Comparison of ENCODE assay signal across 19 cellular contexts in the genomic region with DNA sequence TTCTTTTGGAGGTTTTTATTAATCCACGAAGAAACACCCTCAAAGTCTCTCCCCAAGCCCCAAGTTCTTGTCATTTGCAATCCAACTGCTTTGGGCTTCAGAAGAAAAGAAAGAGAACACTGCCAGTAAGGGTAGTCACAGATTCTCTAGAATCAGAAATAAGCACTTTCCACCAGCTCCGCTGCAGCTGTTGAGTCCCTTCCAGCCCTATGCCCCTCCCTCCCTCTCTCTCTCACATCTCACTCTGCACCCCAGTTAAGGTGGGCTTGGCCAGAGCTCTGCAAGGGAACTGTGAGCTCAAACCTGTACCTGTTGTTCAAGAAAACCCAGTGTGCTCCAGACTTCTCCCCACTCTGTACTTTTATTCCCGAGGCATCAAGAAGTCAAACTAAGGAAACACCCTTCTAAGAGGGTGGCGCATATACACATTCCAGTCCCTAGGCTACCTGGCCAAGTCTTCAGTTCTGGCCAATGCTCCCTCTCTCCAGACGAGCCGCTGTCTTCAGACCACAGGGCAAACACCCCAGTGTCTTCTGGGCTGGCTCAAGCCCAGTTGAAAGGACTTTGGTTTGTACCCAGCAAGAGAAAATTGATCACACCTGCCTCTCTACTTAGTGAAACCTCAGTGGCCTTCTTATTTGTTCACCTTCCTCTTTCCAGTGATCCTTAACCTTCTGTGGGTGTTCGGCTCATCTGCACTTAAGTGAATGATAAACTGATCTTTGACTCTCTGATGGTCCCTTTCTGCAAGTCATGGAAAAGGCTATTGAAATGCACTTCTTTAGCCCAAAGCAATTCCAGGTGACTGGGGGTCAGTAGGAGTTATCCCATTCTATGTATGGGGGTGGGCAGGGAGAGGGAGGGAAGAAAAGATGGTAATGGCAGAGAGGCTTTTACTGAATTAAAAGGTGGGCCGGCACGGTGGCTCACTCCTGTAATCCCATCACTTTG.
DNase-seq lines count a peak whose midpoint lies in the region; ATAC-seq and TF ChIP-seq lines count a peak whose summit lies in the region.
"Had no signal": no experiment of that assay in that cellular context is flagged by ENCODE, and none has a peak within 500 bp of the region (broad histone marks: within the 10 kb centered on the region; RNA-seq: fewer than 3 reads in every experiment).

No MANE protein-coding gene starts in this region.

- no peak overlapping the region for H3K4me3 Mint-ChIP-seq in nephron progenitor cell
- H3K4me3 Mint-ChIP-seq: CD4-positive, CD25-positive, alpha-beta regulatory T cell; CD8-positive, alpha-beta memory T cell; HFFc6 had no signal

- H3K36me3 ChIP-seq in H7 (replicated peaks; ENCODE audit: control insufficient read depth, insufficient read depth, low read length) = no peaks in the 10 kb centered on the region
- H3K36me3 ChIP-seq in SK-N-MC (ENCODE audit: insufficient read depth, low read length) = no peaks in the 10 kb centered on the region
- H3K36me3 ChIP-seq: BE2C had no signal

- no peak for ATAC-seq in HG02973 (IDR thresholded peaks at IDR 0.05; ENCODE audit: unreplicated experiment)
- no peak for ATAC-seq in HG03432 (IDR thresholded peaks at IDR 0.05; ENCODE audit: unreplicated experiment)
- ATAC-seq: HCT116, K562 had no signal

- H3K9me3 ChIP-seq in SK-N-MC (ENCODE audit: low read depth, low read length) = peaks cover 2% of the 10 kb centered on the region; the same call in 1 of the 2 replicates
- H3K9me3 ChIP-seq: BE2C had no signal

- H3K27me3 ChIP-seq in H7 (ENCODE audit: control insufficient read depth, insufficient read depth, low read length) = no peaks in the 10 kb centered on the region

- H3K36me3 Mint-ChIP-seq in nephron progenitor cell (ENCODE audit: low read depth) = no peaks in the 10 kb centered on the region
- H3K36me3 Mint-ChIP-seq: CD4-positive, CD25-positive, alpha-beta regulatory T cell; CD8-positive, alpha-beta memory T cell had no signal

- peak overlapping the region; percentile 29 for H3K27ac Mint-ChIP-seq in nephron progenitor cell
- H3K27ac Mint-ChIP-seq: CD4-positive, CD25-positive, alpha-beta regulatory T cell; CD8-positive, alpha-beta memory T cell; HFFc6 had no signal

- H3K4me1 Mint-ChIP-seq in nephron progenitor cell = peaks cover 13% of the 10 kb centered on the region
- H3K4me1 Mint-ChIP-seq: CD8-positive, alpha-beta memory T cell had no signal

- peaks cover 7% of the 10 kb centered on the region for H3K27me3 Mint-ChIP-seq in nephron progenitor cell (ENCODE audit: low read depth, poor library complexity)

- H3K27ac ChIP-seq in SK-N-MC = no peak overlapping the region
- H3K27ac ChIP-seq: GM23248 had no signal

- TF ChIP-seq CTCF in nephron progenitor cell (IDR thresholded peaks at IDR 0.05) = no peak

- DNase-seq in H7 (peak; percentile 37), SK-N-MC (ENCODE audit: low read depth, low spot score) (no peak), nephron progenitor cell (no peak), SHP77 (lab: John Stamatoyannopoulos, UW) (no peak)
- DNase-seq: ACHN; BE2C; C1 segment of cervical spinal cord; CD4-positive, CD25-positive, alpha-beta regulatory T cell; CD8-positive, alpha-beta memory T cell; COR-L47; DMS153; DMS79; GDM1; GM23248; HFFc6 had no signal

- no peak overlapping the region for H3K9ac ChIP-seq in SK-N-MC (ENCODE audit: insufficient read length)
- H3K9ac ChIP-seq: GM23248 had no signal

- H3K9me3 Mint-ChIP-seq in nephron progenitor cell = peaks cover 32% of the 10 kb centered on the region
- H3K9me3 Mint-ChIP-seq: CD8-positive, alpha-beta memory T cell; HFFc6 had no signal

- H3K4me3 ChIP-seq in H7 (ENCODE audit: insufficient read depth, low read depth, low read length) (no peak overlapping the region), SK-N-MC (peak overlapping the region; percentile 47)
- H3K4me3 ChIP-seq: GM23248, K562 had no signal
